In the genomic region with DNA sequence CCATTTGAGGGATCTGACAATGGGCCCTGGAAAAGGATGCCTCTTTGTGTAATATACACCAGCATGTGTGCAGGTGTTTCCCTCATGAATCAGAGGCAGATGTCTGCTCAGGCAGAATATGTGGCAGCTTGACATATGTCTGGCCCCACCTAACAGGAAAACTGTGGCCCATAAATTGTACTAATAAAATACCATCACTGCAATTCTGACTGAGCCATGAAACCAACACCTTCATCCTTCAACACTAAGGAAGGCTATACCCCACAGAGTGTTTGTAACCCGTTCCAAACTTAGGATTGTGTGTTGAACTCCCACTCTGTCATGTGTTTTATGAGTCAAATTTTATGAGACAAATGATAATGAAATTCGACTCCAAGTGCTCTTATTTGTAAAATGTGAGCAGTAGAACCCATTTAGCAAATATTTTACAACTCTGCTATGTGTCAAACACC, we compare ENCODE assay signal across 11 cellular contexts. TPM values are rescaled to one million over a fixed set of nuclear protein-coding genes. Genes with fewer than 3 reads are reported as not detected.
DNase-seq lines count a peak whose midpoint lies in the region; ATAC-seq and TF ChIP-seq lines count a peak whose summit lies in the region.
"Had no signal": no experiment of that assay in that cellular context is flagged by ENCODE, and none has a peak within 500 bp of the region (broad histone marks: within the 10 kb centered on the region; RNA-seq: fewer than 3 reads in every experiment).

No MANE protein-coding gene starts in this region.

- H3K4me3 ChIP-seq in esophagus muscularis mucosa: no peak overlapping the region
- no peak overlapping the region for H3K4me3 ChIP-seq in sigmoid colon
- H3K4me3 ChIP-seq in adrenal gland: no peak overlapping the region

- H3K27ac ChIP-seq in esophagus muscularis mucosa (replicated peaks in 1 of 4) (peak overlapping the region; percentile 85 to 89 (median 87)), sigmoid colon (peak overlapping the region; percentile 76 to 89 (median 84)), adrenal gland (peak overlapping the region in 2 of 5 donors; percentile 2 to 7)
- H3K27ac ChIP-seq: KMS-11 had no signal

- ATAC-seq in HG02642 (IDR thresholded peaks at IDR 0.05; ENCODE audit: poor library complexity, unreplicated experiment) (no peak), GM19328 (IDR thresholded peaks at IDR 0.05; ENCODE audit: unreplicated experiment) (no peak)

- H3K27me3 ChIP-seq in esophagus muscularis mucosa (no peaks in the 10 kb centered on the region), sigmoid colon (no peaks in the 10 kb centered on the region), adrenal gland (no peaks in the 10 kb centered on the region)

- no peak for TF ChIP-seq EP300 in esophagus muscularis mucosa (IDR thresholded peaks at IDR 0.05)
- no peak for TF ChIP-seq EP300 in sigmoid colon (IDR thresholded peaks at IDR 0.05)

- H3K9me3 ChIP-seq in esophagus muscularis mucosa (no peaks in the 10 kb centered on the region), sigmoid colon (no peaks in the 10 kb centered on the region), adrenal gland (replicated peaks in 1 of 3) (no peaks in the 10 kb centered on the region)

- H3K4me1 ChIP-seq in esophagus muscularis mucosa (peaks cover 60 to 99% (median 95%) of the 10 kb centered on the region in 4 donors), sigmoid colon (peaks cover 0 to 88% (median 81%) of the 10 kb centered on the region in 4 donors), adrenal gland (replicated peaks in 1 of 2) (peaks cover 0 to 22% of the 10 kb centered on the region in 2 donors)

- 18% methylated on average over 2 of the region's 2 CpGs for WGBS in esophagus muscularis mucosa
- WGBS in sigmoid colon, 2 donors: 8 to 25% methylated on average over 2 of the region's 2 CpGs
- WGBS in adrenal gland, 4 donors: 44 to 49% (median 47%) methylated on average over 2 of the region's 2 CpGs

- intact Hi-C loops in esophagus muscularis mucosa (cut with DNase I): no loop called here
- intact Hi-C loops in sigmoid colon (cut with DNase I): no loop called here
- intact Hi-C loops in adrenal gland (cut with DNase I): no loop called here

- TF ChIP-seq POLR2A in esophagus muscularis mucosa (IDR thresholded peaks at IDR 0.05; ENCODE audit: low read depth) (no peak), sigmoid colon (IDR thresholded peaks at IDR 0.05) (no peak), adrenal gland (IDR thresholded peaks at IDR 0.05) (no peak)

- peaks cover 0 to 5% (median 0%) of the 10 kb centered on the region in 4 donors for H3K36me3 ChIP-seq in esophagus muscularis mucosa
- no peaks in the 10 kb centered on the region for H3K36me3 ChIP-seq in sigmoid colon
- H3K36me3 ChIP-seq in adrenal gland (replicated peaks in 1 of 2): no peaks in the 10 kb centered on the region

- DNase-seq in GM04504 (ENCODE audit: low read depth) (peak; percentile 77), NCI-H2196 treated with DMSO at 0.1 percent for 48 hours (lab: John Stamatoyannopoulos, UW; ENCODE audit: unreplicated experiment) (peak; percentile 27), esophagus muscularis mucosa (ENCODE audit: extremely low spot score) (no peak), sigmoid colon (no peak), adrenal gland (no peak), NOMO-1 (lab: John Stamatoyannopoulos, UW; ENCODE audit: unreplicated experiment in 2 of 2) (no peak)
- DNase-seq: activated CD4-positive, alpha-beta memory T cell treated with anti-CD3 and anti-CD28 coated beads for 36 hours; SIG-M5 had no signal

- TF ChIP-seq CTCF in esophagus muscularis mucosa (IDR thresholded peaks at IDR 0.05): no peak
- TF ChIP-seq CTCF in sigmoid colon (IDR thresholded peaks at IDR 0.05): no peak
- TF ChIP-seq CTCF in adrenal gland (IDR thresholded peaks at IDR 0.05): no peak

RNA-seq across cellular contexts. Expression of a gene that starts 22.7 kb away (rescaled TPM):
- total RNA-seq in esophagus muscularis mucosa: 100 to 1,000 TPM; 261 to 336 (median 303) TPM
- 100 to 1,000 TPM in 3 of 4 donors, 10 to 100 TPM in 1; 95.3 to 225 (median 140) TPM for total RNA-seq in sigmoid colon
- polyA plus RNA-seq in sigmoid colon: 10 to 100 TPM in 1 of 3 donors, 1 to 10 TPM in 2; 6.9 to 16.6 (median 9.0) TPM
- 10 to 100 TPM; 10.6 to 39.7 (median 23.3) TPM for total RNA-seq in adrenal gland
- 10 to 100 TPM in 2 of 3 donors, 1 to 10 TPM in 1; 7.5 to 31.9 (median 19.4) TPM for polyA plus RNA-seq in adrenal gland
- total RNA-seq: activated CD4-positive, alpha-beta memory T cell treated with anti-CD3 and anti-CD28 coated beads for 36 hours had no signal

Comparison
In these comparisons a context has a peak if more than half of its experiments do, and no peak if none do; other contexts are left out.
1. DNase-seq: peak in GM04504 (single experiment) and NCI-H2196 treated with DMSO at 0.1 percent for 48 hours (single experiment); none in esophagus muscularis mucosa (single experiment), sigmoid colon (single experiment), adrenal gland (0 of 7) and NOMO-1 (0 of 2).